Comparison of ENCODE assay signal across 1 cellular context in genomic region chr15:101542306-101543025, GRCh38.
TF ChIP-seq lines count a peak whose summit lies in the region.

No MANE protein-coding gene starts in this region.

TF ChIP-seq in GM23338, 12 proteins besides CTCF, POLR2A, EP300 and RAD21 (continued from another document):
- TF ChIP-seq, protein P1, sequence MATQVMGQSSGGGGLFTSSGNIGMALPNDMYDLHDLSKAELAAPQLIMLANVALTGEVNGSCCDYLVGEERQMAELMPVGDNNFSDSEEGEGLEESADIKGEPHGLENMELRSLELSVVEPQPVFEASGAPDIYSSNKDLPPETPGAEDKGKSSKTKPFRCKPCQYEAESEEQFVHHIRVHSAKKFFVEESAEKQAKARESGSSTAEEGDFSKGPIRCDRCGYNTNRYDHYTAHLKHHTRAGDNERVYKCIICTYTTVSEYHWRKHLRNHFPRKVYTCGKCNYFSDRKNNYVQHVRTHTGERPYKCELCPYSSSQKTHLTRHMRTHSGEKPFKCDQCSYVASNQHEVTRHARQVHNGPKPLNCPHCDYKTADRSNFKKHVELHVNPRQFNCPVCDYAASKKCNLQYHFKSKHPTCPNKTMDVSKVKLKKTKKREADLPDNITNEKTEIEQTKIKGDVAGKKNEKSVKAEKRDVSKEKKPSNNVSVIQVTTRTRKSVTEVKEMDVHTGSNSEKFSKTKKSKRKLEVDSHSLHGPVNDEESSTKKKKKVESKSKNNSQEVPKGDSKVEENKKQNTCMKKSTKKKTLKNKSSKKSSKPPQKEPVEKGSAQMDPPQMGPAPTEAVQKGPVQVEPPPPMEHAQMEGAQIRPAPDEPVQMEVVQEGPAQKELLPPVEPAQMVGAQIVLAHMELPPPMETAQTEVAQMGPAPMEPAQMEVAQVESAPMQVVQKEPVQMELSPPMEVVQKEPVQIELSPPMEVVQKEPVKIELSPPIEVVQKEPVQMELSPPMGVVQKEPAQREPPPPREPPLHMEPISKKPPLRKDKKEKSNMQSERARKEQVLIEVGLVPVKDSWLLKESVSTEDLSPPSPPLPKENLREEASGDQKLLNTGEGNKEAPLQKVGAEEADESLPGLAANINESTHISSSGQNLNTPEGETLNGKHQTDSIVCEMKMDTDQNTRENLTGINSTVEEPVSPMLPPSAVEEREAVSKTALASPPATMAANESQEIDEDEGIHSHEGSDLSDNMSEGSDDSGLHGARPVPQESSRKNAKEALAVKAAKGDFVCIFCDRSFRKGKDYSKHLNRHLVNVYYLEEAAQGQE (IDR thresholded peaks at IDR 0.05; ENCODE audit: unreplicated experiment): no peak
- no peak for TF ChIP-seq JUNB (IDR thresholded peaks at IDR 0.05; ENCODE audit: unreplicated experiment)
- no peak for TF ChIP-seq ZNF331 (CRISPR knock-in tag; IDR thresholded peaks at IDR 0.05; ENCODE audit: low read depth)
- TF ChIP-seq, protein P2, sequence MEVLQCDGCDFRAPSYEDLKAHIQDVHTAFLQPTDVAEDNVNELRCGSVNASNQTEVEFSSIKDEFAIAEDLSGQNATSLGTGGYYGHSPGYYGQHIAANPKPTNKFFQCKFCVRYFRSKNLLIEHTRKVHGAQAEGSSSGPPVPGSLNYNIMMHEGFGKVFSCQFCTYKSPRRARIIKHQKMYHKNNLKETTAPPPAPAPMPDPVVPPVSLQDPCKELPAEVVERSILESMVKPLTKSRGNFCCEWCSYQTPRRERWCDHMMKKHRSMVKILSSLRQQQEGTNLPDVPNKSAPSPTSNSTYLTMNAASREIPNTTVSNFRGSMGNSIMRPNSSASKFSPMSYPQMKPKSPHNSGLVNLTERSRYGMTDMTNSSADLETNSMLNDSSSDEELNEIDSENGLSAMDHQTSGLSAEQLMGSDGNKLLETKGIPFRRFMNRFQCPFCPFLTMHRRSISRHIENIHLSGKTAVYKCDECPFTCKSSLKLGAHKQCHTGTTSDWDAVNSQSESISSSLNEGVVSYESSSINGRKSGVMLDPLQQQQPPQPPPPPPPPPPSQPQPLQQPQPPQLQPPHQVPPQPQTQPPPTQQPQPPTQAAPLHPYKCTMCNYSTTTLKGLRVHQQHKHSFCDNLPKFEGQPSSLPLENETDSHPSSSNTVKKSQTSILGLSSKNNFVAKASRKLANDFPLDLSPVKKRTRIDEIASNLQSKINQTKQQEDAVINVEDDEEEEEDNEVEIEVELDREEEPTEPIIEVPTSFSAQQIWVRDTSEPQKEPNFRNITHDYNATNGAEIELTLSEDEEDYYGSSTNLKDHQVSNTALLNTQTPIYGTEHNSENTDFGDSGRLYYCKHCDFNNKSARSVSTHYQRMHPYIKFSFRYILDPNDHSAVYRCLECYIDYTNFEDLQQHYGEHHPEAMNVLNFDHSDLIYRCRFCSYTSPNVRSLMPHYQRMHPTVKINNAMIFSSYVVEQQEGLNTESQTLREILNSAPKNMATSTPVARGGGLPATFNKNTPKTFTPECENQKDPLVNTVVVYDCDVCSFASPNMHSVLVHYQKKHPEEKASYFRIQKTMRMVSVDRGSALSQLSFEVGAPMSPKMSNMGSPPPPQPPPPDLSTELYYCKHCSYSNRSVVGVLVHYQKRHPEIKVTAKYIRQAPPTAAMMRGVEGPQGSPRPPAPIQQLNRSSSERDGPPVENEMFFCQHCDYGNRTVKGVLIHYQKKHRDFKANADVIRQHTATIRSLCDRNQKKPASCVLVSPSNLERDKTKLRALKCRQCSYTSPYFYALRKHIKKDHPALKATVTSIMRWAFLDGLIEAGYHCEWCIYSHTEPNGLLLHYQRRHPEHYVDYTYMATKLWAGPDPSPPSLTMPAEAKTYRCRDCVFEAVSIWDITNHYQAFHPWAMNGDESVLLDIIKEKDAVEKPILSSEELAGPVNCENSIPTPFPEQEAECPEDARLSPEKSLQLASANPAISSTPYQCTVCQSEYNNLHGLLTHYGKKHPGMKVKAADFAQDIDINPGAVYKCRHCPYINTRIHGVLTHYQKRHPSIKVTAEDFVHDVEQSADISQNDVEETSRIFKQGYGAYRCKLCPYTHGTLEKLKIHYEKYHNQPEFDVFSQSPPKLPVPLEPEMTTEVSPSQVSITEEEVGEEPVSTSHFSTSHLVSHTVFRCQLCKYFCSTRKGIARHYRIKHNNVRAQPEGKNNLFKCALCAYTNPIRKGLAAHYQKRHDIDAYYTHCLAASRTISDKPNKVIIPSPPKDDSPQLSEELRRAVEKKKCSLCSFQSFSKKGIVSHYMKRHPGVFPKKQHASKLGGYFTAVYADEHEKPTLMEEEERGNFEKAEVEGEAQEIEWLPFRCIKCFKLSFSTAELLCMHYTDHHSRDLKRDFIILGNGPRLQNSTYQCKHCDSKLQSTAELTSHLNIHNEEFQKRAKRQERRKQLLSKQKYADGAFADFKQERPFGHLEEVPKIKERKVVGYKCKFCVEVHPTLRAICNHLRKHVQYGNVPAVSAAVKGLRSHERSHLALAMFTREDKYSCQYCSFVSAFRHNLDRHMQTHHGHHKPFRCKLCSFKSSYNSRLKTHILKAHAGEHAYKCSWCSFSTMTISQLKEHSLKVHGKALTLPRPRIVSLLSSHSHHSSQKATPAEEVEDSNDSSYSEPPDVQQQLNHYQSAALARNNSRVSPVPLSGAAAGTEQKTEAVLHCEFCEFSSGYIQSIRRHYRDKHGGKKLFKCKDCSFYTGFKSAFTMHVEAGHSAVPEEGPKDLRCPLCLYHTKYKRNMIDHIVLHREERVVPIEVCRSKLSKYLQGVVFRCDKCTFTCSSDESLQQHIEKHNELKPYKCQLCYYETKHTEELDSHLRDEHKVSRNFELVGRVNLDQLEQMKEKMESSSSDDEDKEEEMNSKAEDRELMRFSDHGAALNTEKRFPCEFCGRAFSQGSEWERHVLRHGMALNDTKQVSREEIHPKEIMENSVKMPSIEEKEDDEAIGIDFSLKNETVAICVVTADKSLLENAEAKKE (CRISPR knock-in tag; IDR thresholded peaks at IDR 0.05): no peak
- no peak for TF ChIP-seq STAT1 (IDR thresholded peaks at IDR 0.05; ENCODE audit: unreplicated experiment)
- no peak for TF ChIP-seq EZH2 (IDR thresholded peaks at IDR 0.05; ENCODE audit: low read depth, unreplicated experiment)
- no peak for TF ChIP-seq POLR2AphosphoS5 (IDR thresholded peaks at IDR 0.05; ENCODE audit: low read depth)
- TF ChIP-seq CREB1 (CRISPR knock-in tag; IDR thresholded peaks at IDR 0.05; ENCODE audit: low read depth): no peak
- no peak for TF ChIP-seq EZH2phosphoT487 (IDR thresholded peaks at IDR 0.05; ENCODE audit: unreplicated experiment)
